8 cellular contexts compared by ENCODE assay signal in the genomic region with DNA sequence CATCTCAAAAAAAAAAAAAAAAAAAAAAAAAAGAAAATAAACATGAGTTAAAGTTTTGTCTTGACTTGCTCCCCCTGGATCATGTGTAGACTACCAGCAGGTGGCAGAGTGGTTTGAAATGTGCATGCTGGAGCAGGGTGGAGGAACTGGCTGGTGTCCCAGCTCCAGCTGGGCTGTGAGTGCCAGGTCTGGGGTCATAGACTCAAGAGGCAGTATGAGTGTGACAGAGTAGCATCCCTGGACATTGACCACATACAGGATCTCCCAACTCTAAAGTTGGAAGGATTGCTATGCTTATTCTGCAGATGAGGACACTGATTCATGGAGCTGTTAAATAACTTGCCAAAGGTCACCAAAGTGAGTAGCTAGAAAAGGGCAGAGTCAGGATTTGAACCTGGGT.
DNase-seq lines count a peak whose midpoint lies in the region; ATAC-seq and TF ChIP-seq lines count a peak whose summit lies in the region.

No MANE protein-coding gene starts in this region.

- H3K4me1 ChIP-seq in heart left ventricle (no peaks in the 10 kb centered on the region), tibial artery (no peaks in the 10 kb centered on the region)

- ATAC-seq in activated CD4-positive, alpha-beta T cell treated with anti-CD3 and anti-CD28 coated beads for 36 hours: no peak
- ATAC-seq in heart left ventricle: peak; percentile 77 to 96 (median 93)

- no peaks in the 10 kb centered on the region for H3K27me3 ChIP-seq in heart left ventricle
- no peaks in the 10 kb centered on the region for H3K27me3 ChIP-seq in tibial artery

- H3K27ac ChIP-seq in heart left ventricle (no peak overlapping the region), substantia nigra (ENCODE audit: low read depth, low read length, poor library complexity, severe bottlenecking) (no peak overlapping the region), tibial artery (no peak overlapping the region)

- no peak overlapping the region for H3K4me3 Mint-ChIP-seq in activated CD4-positive, alpha-beta T cell treated with anti-CD3 and anti-CD28 coated beads for 36 hours
- H3K4me3 Mint-ChIP-seq in activated CD4-positive, alpha-beta T cell treated with anti-CD3 and anti-CD28 coated beads, Interleukin-2, amount 10 ng/mL, durations not matched to agents 24 days and 14 days: no peak overlapping the region

- no peaks in the 10 kb centered on the region for H3K36me3 Mint-ChIP-seq in activated CD4-positive, alpha-beta T cell treated with anti-CD3 and anti-CD28 coated beads for 36 hours (ENCODE audit: low read depth)
- H3K36me3 Mint-ChIP-seq in activated CD4-positive, alpha-beta T cell treated with anti-CD3 and anti-CD28 coated beads, Interleukin-2, amount 10 ng/mL, durations not matched to agents 24 days and 14 days (ENCODE audit: low read depth): no peaks in the 10 kb centered on the region

- H3K36me3 ChIP-seq in heart left ventricle: no peaks in the 10 kb centered on the region
- no peaks in the 10 kb centered on the region for H3K36me3 ChIP-seq in tibial artery

- no peaks in the 10 kb centered on the region for H3K9me3 Mint-ChIP-seq in activated CD4-positive, alpha-beta T cell treated with anti-CD3 and anti-CD28 coated beads for 36 hours (ENCODE audit: low read depth)
- H3K9me3 Mint-ChIP-seq in activated CD4-positive, alpha-beta T cell treated with anti-CD3 and anti-CD28 coated beads, Interleukin-2, amount 10 ng/mL, durations not matched to agents 24 days and 14 days: no peaks in the 10 kb centered on the region

- intact Hi-C loops in activated CD4-positive, alpha-beta T cell treated with anti-CD3 and anti-CD28 coated beads for 36 hours (cut with DNase I, micrococcal nuclease): no loop called here
- intact Hi-C loops in activated CD4-positive, alpha-beta T cell treated with anti-CD3 and anti-CD28 coated beads, Interleukin-2, amount 10 ng/mL, durations not matched to agents 24 days and 14 days (cut with micrococcal nuclease): no loop called here
- intact Hi-C loops in heart left ventricle (cut with DNase I) (loop anchor here in 8 of 10 donors (2.0 to 10.0 kb wide), 6 partner anchors 87 to 217 kb away; no protein-coding TSS in a partner anchor), tibial artery (cut with DNase I; ENCODE audit: low total_unique reads) (no loop called here)

- TF ChIP-seq CTCF in heart left ventricle (IDR thresholded peaks at IDR 0.05) (peak in 11 of 12 donors; percentile 12 to 52 (median 38)), tibial artery (IDR thresholded peaks at IDR 0.05) (peak in 1 of 2 experiments; percentile 14)

- H3K4me3 ChIP-seq in heart left ventricle (no peak overlapping the region), tibial artery (no peak overlapping the region)

- peak; percentile 25 for DNase-seq in activated CD4-positive, alpha-beta T cell treated with anti-CD3 and anti-CD28 coated beads for 36 hours
- DNase-seq in activated CD4-positive, alpha-beta T cell treated with anti-CD3 and anti-CD28 coated beads, Interleukin-2, amount 10 ng/mL, durations not matched to agents 24 days and 14 days: no peak
- DNase-seq in SK-MEL-5 (ENCODE audit: low read depth, low spot score): peak; percentile 68
- DNase-seq in heart left ventricle: peak in 4 of 5 donors; percentile 65 to 75 (median 68)
- DNase-seq in substantia nigra (lab: John Stamatoyannopoulos, UW): peak in 39 of 49 donors; percentile 1 to 64 (median 39)
- no peak for DNase-seq in stimulated activated CD4-positive, alpha-beta T cell treated with anti-CD3 and anti-CD28 coated beads, Interleukin-4, amount 100 ng/mL, for 4 hours
- DNase-seq in NCI-H446 treated with DMSO at 0.1 percent for 48 hours (lab: John Stamatoyannopoulos, UW): no peak
- no peak for DNase-seq in tibial artery

- no peak for TF ChIP-seq POLR2A in heart left ventricle (IDR thresholded peaks at IDR 0.05)

- in situ Hi-C loops in SK-MEL-5 (cut with HindIII; ENCODE audit: low pct_unique_long_range_greater_than_20kb, low sequenced_read_pairs): no loop called here

- H3K27me3 Mint-ChIP-seq in activated CD4-positive, alpha-beta T cell treated with anti-CD3 and anti-CD28 coated beads for 36 hours: peaks cover 2% of the 10 kb centered on the region
- no peaks in the 10 kb centered on the region for H3K27me3 Mint-ChIP-seq in activated CD4-positive, alpha-beta T cell treated with anti-CD3 and anti-CD28 coated beads, Interleukin-2, amount 10 ng/mL, durations not matched to agents 24 days and 14 days

- H3K4me1 Mint-ChIP-seq in activated CD4-positive, alpha-beta T cell treated with anti-CD3 and anti-CD28 coated beads for 36 hours: no peaks in the 10 kb centered on the region
- H3K4me1 Mint-ChIP-seq in activated CD4-positive, alpha-beta T cell treated with anti-CD3 and anti-CD28 coated beads, Interleukin-2, amount 10 ng/mL, durations not matched to agents 24 days and 14 days: no peaks in the 10 kb centered on the region

- CTCF ChIA-PET in activated CD4-positive, alpha-beta T cell treated with anti-CD3 and anti-CD28 coated beads for 36 hours (lab: Charles Lee): no interaction called here

- H3K9me3 ChIP-seq in heart left ventricle (no peaks in the 10 kb centered on the region), tibial artery (no peaks in the 10 kb centered on the region)

- POLR2A ChIA-PET in activated CD4-positive, alpha-beta T cell treated with anti-CD3 and anti-CD28 coated beads for 36 hours (lab: Charles Lee): no interaction called here

- no peak overlapping the region for H3K27ac Mint-ChIP-seq in activated CD4-positive, alpha-beta T cell treated with anti-CD3 and anti-CD28 coated beads for 36 hours
- no peak overlapping the region for H3K27ac Mint-ChIP-seq in activated CD4-positive, alpha-beta T cell treated with anti-CD3 and anti-CD28 coated beads, Interleukin-2, amount 10 ng/mL, durations not matched to agents 24 days and 14 days

Comparison
In these comparisons a context has a peak if more than half of its experiments do, and no peak if none do; other contexts are left out.
1. DNase-seq: peak in activated CD4-positive, alpha-beta T cell treated with anti-CD3 and anti-CD28 coated beads for 36 hours (single experiment), SK-MEL-5 (single experiment), heart left ventricle (4 of 5) and substantia nigra (39 of 49); none in activated CD4-positive, alpha-beta T cell treated with anti-CD3 and anti-CD28 coated beads, Interleukin-2, amount 10 ng/mL, durations not matched to agents 24 days and 14 days (single experiment), stimulated activated CD4-positive, alpha-beta T cell treated with anti-CD3 and anti-CD28 coated beads, Interleukin-4, amount 100 ng/mL, for 4 hours (0 of 2), NCI-H446 treated with DMSO at 0.1 percent for 48 hours (single experiment) and tibial artery (0 of 2).
2. intact Hi-C loops: an anchor here in heart left ventricle (2.0 to 10.0 kb wide); none called in activated CD4-positive, alpha-beta T cell treated with anti-CD3 and anti-CD28 coated beads for 36 hours, activated CD4-positive, alpha-beta T cell treated with anti-CD3 and anti-CD28 coated beads, Interleukin-2, amount 10 ng/mL, durations not matched to agents 24 days and 14 days and tibial artery.